8 cellular contexts compared by ENCODE assay signal in the genomic region with DNA sequence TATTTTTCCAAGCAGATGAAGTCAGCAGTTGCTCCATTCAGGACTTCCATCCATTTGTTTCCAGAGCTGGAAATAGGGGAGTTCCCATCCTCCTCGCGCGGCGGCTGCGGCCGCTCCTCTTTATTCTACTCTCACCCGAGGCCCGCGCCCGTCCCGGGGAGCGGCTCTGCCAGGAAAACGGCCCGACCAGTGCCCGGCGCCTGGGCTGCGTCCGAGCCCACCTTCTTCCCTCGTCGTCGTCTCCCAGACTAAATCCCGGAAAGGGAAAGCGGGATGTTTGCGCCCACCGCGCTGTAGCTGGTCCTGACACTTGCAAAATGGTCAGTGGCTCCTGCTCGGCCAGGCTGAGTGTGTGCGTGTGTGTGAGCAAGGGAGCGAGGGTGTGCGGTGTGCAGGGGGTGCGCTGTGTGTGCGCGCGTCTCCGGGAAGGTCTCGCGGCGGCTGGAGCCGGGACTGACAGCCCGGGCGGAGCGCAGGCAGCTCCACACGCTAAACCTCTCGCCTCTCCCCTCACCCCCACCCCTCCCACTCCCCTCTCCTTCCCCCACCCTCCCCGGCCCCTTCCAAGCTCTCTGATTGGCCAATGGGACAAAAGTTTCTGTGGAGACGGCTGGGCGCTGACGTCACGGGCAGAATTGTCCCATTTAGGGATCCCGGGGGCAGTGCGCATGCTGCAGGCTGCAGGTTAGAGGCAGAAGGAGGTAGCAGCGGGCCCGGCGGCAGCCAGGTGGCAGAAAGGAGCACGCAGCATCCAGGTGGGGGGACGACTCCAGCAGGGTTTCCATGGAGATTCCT. TPM values are rescaled to one million over a fixed set of nuclear protein-coding genes. Genes with fewer than 3 reads are reported as not detected.
A peak's percentile ranks its signal among the peaks of the same experiment; 100 is the strongest.
DNase-seq lines count a peak whose midpoint lies in the region; ATAC-seq and TF ChIP-seq lines count a peak whose summit lies in the region.

A gene with protein sequence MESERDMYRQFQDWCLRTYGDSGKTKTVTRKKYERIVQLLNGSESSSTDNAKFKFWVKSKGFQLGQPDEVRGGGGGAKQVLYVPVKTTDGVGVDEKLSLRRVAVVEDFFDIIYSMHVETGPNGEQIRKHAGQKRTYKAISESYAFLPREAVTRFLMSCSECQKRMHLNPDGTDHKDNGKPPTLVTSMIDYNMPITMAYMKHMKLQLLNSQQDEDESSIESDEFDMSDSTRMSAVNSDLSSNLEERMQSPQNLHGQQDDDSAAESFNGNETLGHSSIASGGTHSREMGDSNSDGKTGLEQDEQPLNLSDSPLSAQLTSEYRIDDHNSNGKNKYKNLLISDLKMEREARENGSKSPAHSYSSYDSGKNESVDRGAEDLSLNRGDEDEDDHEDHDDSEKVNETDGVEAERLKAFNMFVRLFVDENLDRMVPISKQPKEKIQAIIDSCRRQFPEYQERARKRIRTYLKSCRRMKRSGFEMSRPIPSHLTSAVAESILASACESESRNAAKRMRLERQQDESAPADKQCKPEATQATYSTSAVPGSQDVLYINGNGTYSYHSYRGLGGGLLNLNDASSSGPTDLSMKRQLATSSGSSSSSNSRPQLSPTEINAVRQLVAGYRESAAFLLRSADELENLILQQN (minus strand): TSS at position 491 of the 795 bp plus-strand sequence. CDS start 1,660 bp downstream, outside the sequence.

- no peak for TF ChIP-seq EP300 in sigmoid colon (IDR thresholded peaks at IDR 0.05)

- DNase-seq in DMS 273 (lab: John Stamatoyannopoulos, UW; ENCODE audit: unreplicated experiment): peak; percentile 62
- peak; percentile 92 for DNase-seq in NCI-H1436 treated with DMSO at 0.1 percent for 48 hours (lab: John Stamatoyannopoulos, UW)
- DNase-seq in anterior cingulate cortex (lab: John Stamatoyannopoulos, UW): peak; percentile 41 to 96 (median 82)
- peak; percentile 67 for DNase-seq in sigmoid colon
- no peak for DNase-seq in GM19240 (ENCODE audit: insufficient read length, low spot score)
- DNase-seq in activated CD4-positive, alpha-beta T cell treated with anti-CD3 and anti-CD28 coated beads for 1 hour: no peak

- H3K27me3 Mint-ChIP-seq in activated T-helper 17 cell treated with anti-CD3 and anti-CD28 coated beads, Interleukin-2, amount 50 U/mL, for 72 hours: peaks cover 23% of the 10 kb centered on the region

- no peaks in the 10 kb centered on the region for H3K9me3 ChIP-seq in sigmoid colon

- no peak within 1 kb of the TSS for H3K27ac Mint-ChIP-seq in activated T-helper 17 cell treated with anti-CD3 and anti-CD28 coated beads, Interleukin-2, amount 50 U/mL, for 72 hours

- 1 to 2% methylated on average over 56 of the region's 56 CpGs for WGBS in sigmoid colon, 2 donors

- intact Hi-C loops in sigmoid colon (cut with DNase I): no loop called here

- H3K27ac ChIP-seq in sigmoid colon: no peak within 1 kb of the TSS

- H3K4me3 Mint-ChIP-seq in activated T-helper 17 cell treated with anti-CD3 and anti-CD28 coated beads, Interleukin-2, amount 50 U/mL, for 72 hours: no peak within 1 kb of the TSS

- no peak for TF ChIP-seq POLR2A in sigmoid colon (IDR thresholded peaks at IDR 0.05)

- peak in 1 of 4 experiments; percentile 15 for TF ChIP-seq CTCF in sigmoid colon (IDR thresholded peaks at IDR 0.05)

- H3K4me3 ChIP-seq in iPS-11a (ENCODE audit: low read depth, low read length) (peak within 1 kb of the TSS; percentile 76), sigmoid colon (peak within 1 kb of the TSS; percentile 18 to 54 (median 41))

- H3K36me3 Mint-ChIP-seq in activated T-helper 17 cell treated with anti-CD3 and anti-CD28 coated beads, Interleukin-2, amount 50 U/mL, for 72 hours (ENCODE audit: low read depth): no peaks in the 10 kb centered on the region

- no peaks in the 10 kb centered on the region for H3K4me1 Mint-ChIP-seq in activated T-helper 17 cell treated with anti-CD3 and anti-CD28 coated beads, Interleukin-2, amount 50 U/mL, for 72 hours

- no peaks in the 10 kb centered on the region for H3K36me3 ChIP-seq in sigmoid colon

- H3K4me1 ChIP-seq in sigmoid colon: peaks cover 0 to 36% (median 36%) of the 10 kb centered on the region in 4 donors

- no peak for ATAC-seq in activated T-helper 17 cell treated with anti-CD3 and anti-CD28 coated beads, Interleukin-2, amount 50 U/mL, for 72 hours (replicated peaks)

- peaks cover 4% of the 10 kb centered on the region for H3K9me3 Mint-ChIP-seq in activated T-helper 17 cell treated with anti-CD3 and anti-CD28 coated beads, Interleukin-2, amount 50 U/mL, for 72 hours

- H3K27me3 ChIP-seq in sigmoid colon: peaks cover 5 to 63% (median 28%) of the 10 kb centered on the region in 3 donors

RNA-seq across cellular contexts. Expression of the gene that starts here (rescaled TPM):
- 1 to 10 TPM in 2 of 4 donors, under 1 TPM in 2; 0.16 to 1.4 (median 0.87) TPM for total RNA-seq in sigmoid colon
- under 1 TPM in 2 of 3 donors, not detected in 1; 0.17 to 0.60 TPM for polyA plus RNA-seq in sigmoid colon
- not detected for total RNA-seq in activated T-helper 17 cell treated with anti-CD3 and anti-CD28 coated beads, Interleukin-2, amount 50 U/mL, for 72 hours

Comparison
In these comparisons a context has a peak if more than half of its experiments do, and no peak if none do; other contexts are left out.
1. DNase-seq: peak in DMS 273 (single experiment), NCI-H1436 treated with DMSO at 0.1 percent for 48 hours (single experiment), anterior cingulate cortex (58 of 58) and sigmoid colon (single experiment); none in GM19240 (single experiment) and activated CD4-positive, alpha-beta T cell treated with anti-CD3 and anti-CD28 coated beads for 1 hour (single experiment).